Comparison of ENCODE assay signal across 13 cellular contexts in genomic region chr2:42961948-42962347, GRCh38.
DNase-seq lines count a peak whose midpoint lies in the region; ATAC-seq and TF ChIP-seq lines count a peak whose summit lies in the region.
"Had no signal": no experiment of that assay in that cellular context is flagged by ENCODE, and none has a peak within 500 bp of the region (broad histone marks: within the 10 kb centered on the region; RNA-seq: fewer than 3 reads in every experiment).

No MANE protein-coding gene starts in this region.

- H3K79me2 ChIP-seq in mammary epithelial cell (ENCODE audit: insufficient read depth, low read length) (no peaks in the 10 kb centered on the region), osteoblast (ENCODE audit: insufficient read depth, low read length) (no peaks in the 10 kb centered on the region)

- in situ Hi-C loops in mammary epithelial cell (cut with MboI; ENCODE audit: low sequenced_read_pairs in 2 of 2), result loop anchor here in 1 of 2 donors (10.0 kb wide), 1 partner anchor 523 kb away; no protein-coding TSS in a partner anchor

- H3K4me2 ChIP-seq in mammary epithelial cell (ENCODE audit: insufficient read depth, low read depth, low read length) (no peak overlapping the region), osteoblast (ENCODE audit: insufficient read depth, low read length) (no peak overlapping the region)

- TF ChIP-seq EP300 in upper lobe of left lung (IDR thresholded peaks at IDR 0.05), result no peak

- TF ChIP-seq CTCF in breast epithelium (IDR thresholded peaks at IDR 0.05), result no peak
- TF ChIP-seq CTCF in mammary epithelial cell (conservative IDR thresholded peaks at IDR 0.05 in 1 of 2, IDR thresholded peaks at IDR 0.05 in 1 of 2; ENCODE audit: extremely low read depth in 1 of 2, insufficient read depth in 1 of 2, low read depth in 1 of 2, low read length in 2 of 2), result no peak
- no peak for TF ChIP-seq CTCF in osteoblast (IDR thresholded peaks at IDR 0.05; ENCODE audit: extremely low read depth, low read depth, low read length)
- no peak for TF ChIP-seq CTCF in upper lobe of left lung (IDR thresholded peaks at IDR 0.05)

- H3K36me3 ChIP-seq in breast epithelium, result no peaks in the 10 kb centered on the region
- H3K36me3 ChIP-seq in mammary epithelial cell (ENCODE audit: insufficient read depth, low read length), result no peaks in the 10 kb centered on the region
- no peaks in the 10 kb centered on the region for H3K36me3 ChIP-seq in esophagus (ENCODE audit: control insufficient read depth in 2 of 2, insufficient read depth in 2 of 2, low read length in 1 of 2)
- H3K36me3 ChIP-seq in osteoblast (ENCODE audit: insufficient read depth, low read length), result no peaks in the 10 kb centered on the region
- no peaks in the 10 kb centered on the region for H3K36me3 ChIP-seq in upper lobe of left lung

- H3K9me3 ChIP-seq in breast epithelium (no peaks in the 10 kb centered on the region), mammary epithelial cell (replicated peaks; ENCODE audit: insufficient read depth, low read length) (no peaks in the 10 kb centered on the region), esophagus (ENCODE audit: control insufficient read depth in 2 of 2, insufficient read depth in 1 of 2, low read depth in 1 of 2, low read length in 1 of 2) (no peaks in the 10 kb centered on the region), osteoblast (ENCODE audit: low read depth, low read length) (no peaks in the 10 kb centered on the region), upper lobe of left lung (no peaks in the 10 kb centered on the region)

- no peak overlapping the region for H2AFZ ChIP-seq in mammary epithelial cell (ENCODE audit: low read depth, low read length)
- no peak overlapping the region for H2AFZ ChIP-seq in osteoblast (ENCODE audit: low read length)

- TF ChIP-seq POLR2A in breast epithelium (IDR thresholded peaks at IDR 0.05) (no peak), upper lobe of left lung (IDR thresholded peaks at IDR 0.05) (no peak)

- H3K4me1 ChIP-seq in breast epithelium (peaks cover 17 to 19% of the 10 kb centered on the region in 2 donors), mammary epithelial cell (ENCODE audit: insufficient read depth, low read length) (peaks cover 23% of the 10 kb centered on the region), esophagus (ENCODE audit: control insufficient read depth in 2 of 2, insufficient read depth in 2 of 2, low read length in 1 of 2) (peaks cover 0 to 6% of the 10 kb centered on the region in 2 donors), osteoblast (ENCODE audit: insufficient read depth, low read length) (peaks cover 82% of the 10 kb centered on the region), upper lobe of left lung (peaks cover 26 to 47% (median 38%) of the 10 kb centered on the region in 4 donors)

- DNase-seq in breast epithelium (ENCODE audit: low spot score in 2 of 2), result no peak
- DNase-seq in mammary epithelial cell, result no peak
- no peak for DNase-seq in osteoblast (ENCODE audit: insufficient read length, low spot score, missing footprints)
- DNase-seq in upper lobe of left lung, result no peak
- DNase-seq in D341Med (ENCODE audit: low spot score), result no peak
- no peak for DNase-seq in NCI-H446 treated with DMSO at 0.1 percent for 48 hours (lab: John Stamatoyannopoulos, UW)
- DNase-seq in NCI-H1930 (lab: John Stamatoyannopoulos, UW), result no peak
- DNase-seq: activated T-cell treated with anti-CD3 and anti-CD28 coated beads, Interleukin-2, amount 50 U/mL, for 1 hour; NCI-H1694; NCI-H526 treated with DMSO at 0.1 percent for 48 hours; T-helper 17 cell had no signal

- no peak for ATAC-seq in upper lobe of left lung (ENCODE audit: low FRiP score in 2 of 2)
- ATAC-seq: K562, T-helper 17 cell had no signal

- dilution Hi-C loops in mammary epithelial cell (cut with HindIII; ENCODE audit: low sequenced_read_pairs), result no loop called here

- H3K27ac ChIP-seq in breast epithelium (peak overlapping the region; percentile 91 to 92), mammary epithelial cell (ENCODE audit: insufficient read depth, low read depth, low read length) (no peak overlapping the region), esophagus (ENCODE audit: low read depth in 2 of 2, low read length in 1 of 2) (peak overlapping the region; percentile 57 to 73), osteoblast (ENCODE audit: low read depth, low read length) (peak overlapping the region; percentile 38), upper lobe of left lung (peak overlapping the region; percentile 4 to 68 (median 56))

- H3K4me3 ChIP-seq in breast epithelium, result no peak overlapping the region
- H3K4me3 ChIP-seq in mammary epithelial cell (replicated peaks in 1 of 3; ENCODE audit: insufficient read depth in 1 of 3, low read depth in 2 of 3, low read length in 3 of 3), result no peak overlapping the region
- no peak overlapping the region for H3K4me3 ChIP-seq in esophagus (ENCODE audit: low read depth in 1 of 2, low read length in 2 of 2)
- H3K4me3 ChIP-seq in osteoblast (ENCODE audit: insufficient read depth, low read length), result no peak overlapping the region
- no peak overlapping the region for H3K4me3 ChIP-seq in upper lobe of left lung
- H3K4me3 ChIP-seq: K562 had no signal

- WGBS in mammary epithelial cell (ENCODE audit: low coverage, missing lambda C conversion rate), result 100% methylated on average over 1 of the region's 7 CpGs
- 68 to 70% methylated on average over 6 to 7 of the region's 7 CpGs for WGBS in esophagus, 2 donors
- 59 to 77% methylated on average over 6 to 7 of the region's 7 CpGs for WGBS in upper lobe of left lung, 2 donors

- H3K9ac ChIP-seq in mammary epithelial cell (ENCODE audit: insufficient read depth, low read length), result no peak overlapping the region

- intact Hi-C loops in breast epithelium (cut with DNase I; ENCODE audit: low total_unique reads), result no loop called here
- intact Hi-C loops in mammary epithelial cell (cut with micrococcal nuclease), result no loop called here

- H3K27me3 ChIP-seq in breast epithelium, result no peaks in the 10 kb centered on the region
- no peaks in the 10 kb centered on the region for H3K27me3 ChIP-seq in mammary epithelial cell (ENCODE audit: insufficient read depth, low read length)
- H3K27me3 ChIP-seq in esophagus (ENCODE audit: control insufficient read depth in 1 of 2, insufficient read depth in 2 of 2, low read length in 2 of 2), result no peaks in the 10 kb centered on the region
- H3K27me3 ChIP-seq in osteoblast (ENCODE audit: insufficient read depth, low read length), result no peaks in the 10 kb centered on the region
- no peaks in the 10 kb centered on the region for H3K27me3 ChIP-seq in upper lobe of left lung

- H4K20me1 ChIP-seq in mammary epithelial cell (ENCODE audit: insufficient read depth, low read length) (no peaks in the 10 kb centered on the region), osteoblast (ENCODE audit: insufficient read depth, low read length) (no peaks in the 10 kb centered on the region)

- no TSS peak for BruUV-seq in mammary epithelial cell (replicated peaks; lab: Mats Ljungman, UMichigan)

- CTCF ChIA-PET in mammary epithelial cell (lab: Charles Lee; ENCODE audit: low non-redundant PET), result no interaction called here
